Comparison of ENCODE assay signal across 23 cellular contexts in genomic region chr12:124451016-124451415, GRCh38.
DNase-seq lines count a peak whose midpoint lies in the region; ATAC-seq and TF ChIP-seq lines count a peak whose summit lies in the region.
"Had no signal": no experiment of that assay in that cellular context is flagged by ENCODE, and none has a peak within 500 bp of the region (broad histone marks: within the 10 kb centered on the region; RNA-seq: fewer than 3 reads in every experiment).

No MANE protein-coding gene starts in this region.

- H3K27me3 Mint-ChIP-seq in activated CD4-positive, alpha-beta T cell treated with anti-CD3 and anti-CD28 coated beads, Interleukin-2, amount 10 ng/mL, durations not matched to agents 7 days and 5 days = no peaks in the 10 kb centered on the region
- no peaks in the 10 kb centered on the region for H3K27me3 Mint-ChIP-seq in CD4-positive, alpha-beta T cell
- H3K27me3 Mint-ChIP-seq in natural killer cell (ENCODE audit: low read depth in 2 of 2) (no peaks in the 10 kb centered on the region), HFFc6 (ENCODE audit: insufficient read depth) (peaks cover 9% of the 10 kb centered on the region)

- peak overlapping the region; percentile 52 for H3K27ac Mint-ChIP-seq in activated CD4-positive, alpha-beta T cell treated with anti-CD3 and anti-CD28 coated beads, Interleukin-2, amount 10 ng/mL, durations not matched to agents 7 days and 5 days
- H3K27ac Mint-ChIP-seq in CD4-positive, alpha-beta T cell = peak overlapping the region; percentile 58
- H3K27ac Mint-ChIP-seq in natural killer cell = peak overlapping the region; percentile 87 to 96
- no peak overlapping the region for H3K27ac Mint-ChIP-seq in HFFc6

- peaks cover 13% of the 10 kb centered on the region for H3K36me3 Mint-ChIP-seq in activated CD4-positive, alpha-beta T cell treated with anti-CD3 and anti-CD28 coated beads, Interleukin-2, amount 10 ng/mL, durations not matched to agents 7 days and 5 days (ENCODE audit: low read depth)
- H3K36me3 Mint-ChIP-seq in CD4-positive, alpha-beta T cell (ENCODE audit: low read depth) = peaks cover 32% of the 10 kb centered on the region
- H3K36me3 Mint-ChIP-seq in natural killer cell (no peaks in the 10 kb centered on the region), HFFc6 (ENCODE audit: low read depth) (peaks cover 10% of the 10 kb centered on the region)

- TF ChIP-seq CTCF in CD4-positive, alpha-beta T cell (IDR thresholded peaks at IDR 0.05) = no peak
- TF ChIP-seq CTCF in natural killer cell (IDR thresholded peaks at IDR 0.05) = no peak
- TF ChIP-seq CTCF in HFFc6 (IDR thresholded peaks at IDR 0.05) = no peak

- no peak for DNase-seq in activated CD4-positive, alpha-beta T cell treated with anti-CD3 and anti-CD28 coated beads, Interleukin-2, amount 10 ng/mL, durations not matched to agents 7 days and 5 days
- no peak for DNase-seq in activated CD4-positive, alpha-beta T cell treated with anti-CD3 and anti-CD28 coated beads for 4 hours
- no peak for DNase-seq in CD4-positive, alpha-beta T cell
- DNase-seq in natural killer cell (no peak), HFFc6 (no peak)
- DNase-seq: activated CD4-positive, alpha-beta T cell treated with anti-CD3 and anti-CD28 coated beads for 1 hour; activated CD8-positive, alpha-beta memory T cell treated with anti-CD3 and anti-CD28 coated beads, Interleukin-2, amount 50 U/mL, for 48 hours; activated effector memory CD4-positive, alpha-beta T cell treated with Interleukin-2 at 50 U/mL for 16 hours; dermis blood vessel endothelial cell; EL; KG1; midbrain; NCI-H187 treated with DMSO at 0.1 percent for 48 hours; NCI-H69; SHP77 had no signal

- intact Hi-C loops in CD4-positive, alpha-beta T cell (cut with DNase I, micrococcal nuclease) = loop anchor here in 1 of 2 experiments (10.0 kb wide), 2 partner anchors 114 to 314 kb away; partner anchors contain the start of gene NCOR2
- intact Hi-C loops in natural killer cell (cut with micrococcal nuclease) = loop anchor here (10.0 kb wide), 1 partner anchor 66 kb away; no protein-coding TSS in a partner anchor

- H3K9me3 ChIP-seq in CD4-positive, alpha-beta T cell (ENCODE audit: control insufficient read depth, low read length) = no peaks in the 10 kb centered on the region
- H3K9me3 ChIP-seq: heart left ventricle, right lobe of liver had no signal

- no peaks in the 10 kb centered on the region for H3K27me3 ChIP-seq in CD4-positive, alpha-beta T cell (ENCODE audit: control insufficient read depth, insufficient read depth, low read length)
- H3K27me3 ChIP-seq: cardiac muscle cell, heart left ventricle, right lobe of liver had no signal

- CTCF ChIA-PET in activated CD4-positive, alpha-beta T cell treated with anti-CD3 and anti-CD28 coated beads, Interleukin-2, amount 10 ng/mL, durations not matched to agents 7 days and 5 days (lab: Charles Lee) = interaction anchor here (0.6 kb wide), 1 partner anchor 48 kb away, joined by 3 read pairs; no protein-coding TSS in a partner anchor
- CTCF ChIA-PET in CD4-positive, alpha-beta T cell (lab: Charles Lee) = interaction anchor here (2.0 kb wide), 1 partner anchor 15 kb away, joined by 5 read pairs; no protein-coding TSS in a partner anchor

- H3K27ac ChIP-seq in CD4-positive, alpha-beta T cell (ENCODE audit: low read depth, low read length) = no peak overlapping the region
- peak overlapping the region; percentile 15 for H3K27ac ChIP-seq in angular gyrus (ENCODE audit: low read depth, low read length)
- H3K27ac ChIP-seq: cardiac muscle cell, heart left ventricle, right lobe of liver had no signal

- H3K4me1 Mint-ChIP-seq in activated CD4-positive, alpha-beta T cell treated with anti-CD3 and anti-CD28 coated beads, Interleukin-2, amount 10 ng/mL, durations not matched to agents 7 days and 5 days = peaks cover 46% of the 10 kb centered on the region
- H3K4me1 Mint-ChIP-seq in CD4-positive, alpha-beta T cell (ENCODE audit: low read depth) = peaks cover 50% of the 10 kb centered on the region
- H3K4me1 Mint-ChIP-seq in natural killer cell (peaks cover 58 to 67% of the 10 kb centered on the region in 2 donors), HFFc6 (ENCODE audit: low read depth) (peaks cover 27% of the 10 kb centered on the region)

- ATAC-seq in CD4-positive, alpha-beta T cell (ENCODE audit: poor library complexity) = no peak
- ATAC-seq in natural killer cell (peak in 1 of 3 donors; percentile 10), HG02571 (IDR thresholded peaks at IDR 0.05; ENCODE audit: unreplicated experiment) (no peak), HG02885 (IDR thresholded peaks at IDR 0.05; ENCODE audit: poor library complexity, unreplicated experiment) (no peak)
- ATAC-seq: heart left ventricle, left lobe of liver, right lobe of liver had no signal

- H3K9me3 Mint-ChIP-seq in activated CD4-positive, alpha-beta T cell treated with anti-CD3 and anti-CD28 coated beads, Interleukin-2, amount 10 ng/mL, durations not matched to agents 7 days and 5 days = no peaks in the 10 kb centered on the region
- no peaks in the 10 kb centered on the region for H3K9me3 Mint-ChIP-seq in CD4-positive, alpha-beta T cell
- H3K9me3 Mint-ChIP-seq in natural killer cell = no peaks in the 10 kb centered on the region
- no peaks in the 10 kb centered on the region for H3K9me3 Mint-ChIP-seq in HFFc6
- H3K9me3 Mint-ChIP-seq: neural crest cell had no signal

- POLR2A ChIA-PET in activated CD4-positive, alpha-beta T cell treated with anti-CD3 and anti-CD28 coated beads, Interleukin-2, amount 10 ng/mL, durations not matched to agents 7 days and 5 days (lab: Charles Lee) = no interaction called here
- POLR2A ChIA-PET in CD4-positive, alpha-beta T cell (lab: Charles Lee) = interaction anchor here (1.2 kb wide), 1 partner anchor 115 kb away, joined by 4 read pairs; no protein-coding TSS in a partner anchor

- no peak overlapping the region for H3K4me3 Mint-ChIP-seq in activated CD4-positive, alpha-beta T cell treated with anti-CD3 and anti-CD28 coated beads, Interleukin-2, amount 10 ng/mL, durations not matched to agents 7 days and 5 days
- H3K4me3 Mint-ChIP-seq in CD4-positive, alpha-beta T cell = no peak overlapping the region
- H3K4me3 Mint-ChIP-seq in natural killer cell = peak overlapping the region; percentile 83
- H3K4me3 Mint-ChIP-seq in HFFc6 = no peak overlapping the region
- H3K4me3 Mint-ChIP-seq: neural crest cell had no signal
